8 cellular contexts compared by ENCODE assay signal in genomic region chrX:13742397-13743176, GRCh38. TPM values are rescaled to one million over a fixed set of nuclear protein-coding genes. Genes with fewer than 3 reads are reported as not detected.
DNase-seq lines count a peak whose midpoint lies in the region; ATAC-seq and TF ChIP-seq lines count a peak whose summit lies in the region.

No MANE protein-coding gene starts in this region.

- H3K4me2 ChIP-seq in SU-DHL-6 (ENCODE audit: low read depth, low read length, poor library complexity, severe bottlenecking) = peak overlapping the region; percentile 3

- DNase-seq in fibroblast of peridontal ligament (ENCODE audit: extremely low read depth) (peak; percentile 61), tibial artery (no peak), NCI-H748 (lab: John Stamatoyannopoulos, UW; ENCODE audit: unreplicated experiment) (no peak), NCI-H2196 (lab: John Stamatoyannopoulos, UW; ENCODE audit: unreplicated experiment) (no peak)

- H3K9me3 ChIP-seq in SU-DHL-6 (ENCODE audit: insufficient read depth, low read length) (no peaks in the 10 kb centered on the region), tibial artery (no peaks in the 10 kb centered on the region)

- H3K4me1 ChIP-seq in tibial artery = no peaks in the 10 kb centered on the region

- H3K79me2 ChIP-seq in SU-DHL-6 (ENCODE audit: insufficient read depth, low read length) = no peaks in the 10 kb centered on the region

- H3K27me3 ChIP-seq in SU-DHL-6 (ENCODE audit: low read length) (no peaks in the 10 kb centered on the region), tibial artery (no peaks in the 10 kb centered on the region)

- H3K4me3 ChIP-seq in SU-DHL-6 (ENCODE audit: insufficient read depth, low read length, poor library complexity, severe bottlenecking) (no peak overlapping the region), tibial artery (no peak overlapping the region)

- no peak overlapping the region for H3K9ac ChIP-seq in SU-DHL-6 (ENCODE audit: low read length)

- H3F3A ChIP-seq in SU-DHL-6 (ENCODE audit: insufficient read depth) = no peaks in the 10 kb centered on the region

- H3K36me3 ChIP-seq in SU-DHL-6 (ENCODE audit: low read length) = peaks cover 8% of the 10 kb centered on the region; the same call in 1 of the 2 replicates
- peaks cover 0 to 62% (median 6%) of the 10 kb centered on the region in 3 donors for H3K36me3 ChIP-seq in tibial artery

- no peaks in the 10 kb centered on the region for H4K20me1 ChIP-seq in SU-DHL-6 (ENCODE audit: low read depth, low read length)

- no peak overlapping the region for H3K27ac ChIP-seq in SU-DHL-6 (ENCODE audit: low read depth, low read length)
- no peak overlapping the region for H3K27ac ChIP-seq in tibial artery

- TF ChIP-seq CTCF in SU-DHL-6 (IDR thresholded peaks at IDR 0.05; ENCODE audit: insufficient read depth, low read length, poor library complexity, severe bottlenecking) (no peak), tibial artery (IDR thresholded peaks at IDR 0.05) (no peak)

- no peaks in the 10 kb centered on the region for H3K9me2 ChIP-seq in SU-DHL-6 (replicated peaks; ENCODE audit: insufficient read depth, low read length)

- no peak overlapping the region for H2AFZ ChIP-seq in SU-DHL-6 (ENCODE audit: low read depth, low read length, severe bottlenecking)

- peak; percentile 84 for ATAC-seq in GM18861 (IDR thresholded peaks at IDR 0.05; ENCODE audit: unreplicated experiment)
- ATAC-seq in HG02763 (IDR thresholded peaks at IDR 0.05; ENCODE audit: unreplicated experiment) = peak; percentile 94
- ATAC-seq in esophagus mucosa = no peak

- intact Hi-C loops in tibial artery (cut with DNase I; ENCODE audit: low total_unique reads) = no loop called here

RNA-seq across cellular contexts. Expression of gene OFD1, which starts 8.0 kb away (rescaled TPM):
- 22.4 TPM for total RNA-seq in esophagus mucosa

RNA-seq across cellular contexts. Expression of gene TRAPPC2, which starts 8.2 kb away (rescaled TPM):
- total RNA-seq in esophagus mucosa = 15.0 TPM

RNA-seq across cellular contexts. Expression of gene RAB9A, which starts 53.7 kb away (rescaled TPM):
- total RNA-seq in esophagus mucosa = 21.3 TPM
